In the genomic region with DNA sequence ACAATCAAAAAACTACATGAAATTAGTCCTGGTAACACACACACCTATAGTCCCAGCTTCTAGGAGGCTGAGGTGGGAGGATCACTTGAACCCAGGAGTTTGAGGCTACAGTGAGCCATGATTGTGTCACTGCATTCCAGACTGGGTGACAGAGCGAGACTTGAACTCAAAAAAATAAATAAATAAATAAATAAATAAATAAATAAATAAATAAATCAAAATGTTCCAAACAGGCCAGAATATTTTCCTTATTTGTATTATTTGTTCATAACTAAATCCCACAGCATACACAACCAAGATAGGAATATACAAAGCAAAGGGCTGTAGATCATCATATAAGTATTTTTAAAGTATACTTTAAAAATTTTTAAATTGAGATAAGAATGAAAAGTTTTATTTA, we compare ENCODE assay signal across 29 cellular contexts.
"Had no signal": no experiment of that assay in that cellular context is flagged by ENCODE, and none has a peak within 500 bp of the region (broad histone marks: within the 10 kb centered on the region; RNA-seq: fewer than 3 reads in every experiment).

No MANE protein-coding gene starts in this region.

- H3K4me3 ChIP-seq: colonic mucosa, coronary artery, dorsolateral prefrontal cortex, esophagus muscularis mucosa, esophagus squamous epithelium, gastrocnemius medialis, gastroesophageal sphincter, heart left ventricle, heart right ventricle, hepatocyte had no signal

- H3K9me3 Mint-ChIP-seq: dendritic cell treated with granulocyte-macrophage colony-stimulating factor and Interleukin-4, amounts not matched to agents 40 ng/mL and 50 ng/mL, for 4 days; endodermal cell had no signal

- H3K4me1 Mint-ChIP-seq: endodermal cell had no signal

- H3K27me3 Mint-ChIP-seq: dendritic cell treated with granulocyte-macrophage colony-stimulating factor and Interleukin-4, amounts not matched to agents 40 ng/mL and 50 ng/mL, for 4 days; effector memory CD8-positive, alpha-beta T cell had no signal

- ATAC-seq: effector memory CD8-positive, alpha-beta T cell; esophagus mucosa; foreskin keratinocyte; gastrocnemius medialis; gastroesophageal sphincter; heart left ventricle; heart right ventricle had no signal

- H3K4me1 ChIP-seq: colonic mucosa, esophagus muscularis mucosa, esophagus squamous epithelium, foreskin keratinocyte, gastrocnemius medialis, gastroesophageal sphincter, heart left ventricle, heart right ventricle had no signal

- H3K4me3 Mint-ChIP-seq: dendritic cell treated with granulocyte-macrophage colony-stimulating factor and Interleukin-4, amounts not matched to agents 40 ng/mL and 50 ng/mL, for 4 days; effector memory CD8-positive, alpha-beta T cell; endodermal cell had no signal

- H3K4me2 ChIP-seq: hepatocyte had no signal

- FAIRE-seq: colon, endometrium, endothelial cell of umbilical vein had no signal

- H3K9me3 ChIP-seq: colonic mucosa, esophagus squamous epithelium, gastrocnemius medialis, gastroesophageal sphincter, heart right ventricle had no signal

- H3K36me3 ChIP-seq: colonic mucosa, esophagus muscularis mucosa, esophagus squamous epithelium, gastrocnemius medialis, gastroesophageal sphincter, heart left ventricle, heart right ventricle had no signal

- DNase-seq: colonic mucosa; cortex of kidney; dermis blood vessel endothelial cell; dorsolateral prefrontal cortex; effector CD4-positive, alpha-beta T cell; effector CD8-positive, alpha-beta T cell; effector memory CD4-positive, alpha-beta T cell; effector memory CD8-positive, alpha-beta T cell; endodermal cell; erythroblast; esophagus squamous epithelium; foreskin fibroblast; foreskin keratinocyte; foreskin melanocyte; gastrocnemius medialis; glutamatergic neuron; head of caudate nucleus; heart left ventricle; heart right ventricle had no signal

- H3K27ac Mint-ChIP-seq: dendritic cell treated with granulocyte-macrophage colony-stimulating factor and Interleukin-4, amounts not matched to agents 40 ng/mL and 50 ng/mL, for 4 days; effector memory CD8-positive, alpha-beta T cell; endodermal cell had no signal

- H3K27ac ChIP-seq: colonic mucosa, coronary artery, dorsolateral prefrontal cortex, epithelial cell of prostate, esophagus muscularis mucosa, esophagus squamous epithelium, foreskin keratinocyte, gastrocnemius medialis, gastroesophageal sphincter, heart left ventricle, heart right ventricle, hepatocyte had no signal
